In genomic region chr2:21970971-21971370, GRCh38 we compare ENCODE assay signal across 24 cellular contexts.
"Had no signal": no experiment of that assay in that cellular context is flagged by ENCODE, and none has a peak within 500 bp of the region (broad histone marks: within the 10 kb centered on the region; RNA-seq: fewer than 3 reads in every experiment).

No MANE protein-coding gene starts in this region.

- H3K4me3 ChIP-seq: pancreas, prostate gland, right lobe of liver, sigmoid colon, stomach, thoracic aorta, thyroid gland, tibial nerve, upper lobe of right lung, vagina had no signal

- H3K4me1 ChIP-seq: pancreas, prostate gland, right lobe of liver, sigmoid colon, stomach, thyroid gland, tibial nerve, upper lobe of right lung, vagina had no signal

- ATAC-seq: naive thymus-derived CD4-positive, alpha-beta T cell; natural killer cell; pancreas; right cardiac atrium; right lobe of liver; stimulated activated effector memory CD8-positive, alpha-beta T cell treated with anti-CD3 and anti-CD28 coated beads, Interleukin-12 subunit alpha, Interleukin-12 subunit beta, amount 100 ng/mL, for 72 hours; stimulated activated naive B cell treated with anti-CD40 and anti-IgM and Interleukin-4, amounts not matched to agents 10 μg/mL and 1 μg/mL and 100 μg/mL, for 72 hours; upper lobe of right lung had no signal

- H3K9me3 ChIP-seq: neutrophil, pancreas, prostate gland, right lobe of liver, stomach, thoracic aorta, thyroid gland, tibial nerve, upper lobe of right lung, vagina had no signal

- H3K27ac ChIP-seq: neutrophil, pancreas, prostate gland, right lobe of liver, sigmoid colon, stomach, thoracic aorta, thyroid gland, tibial nerve, upper lobe of right lung, vagina had no signal

- H3K36me3 ChIP-seq: neutrophil, pancreas, prostate gland, right lobe of liver, sigmoid colon, stomach, thoracic aorta, thyroid gland, tibial nerve, upper lobe of right lung, vagina had no signal

- DNase-seq: naive thymus-derived CD4-positive, alpha-beta T cell; natural killer cell; nucleus accumbens; pancreas; right cardiac atrium; right lobe of liver; sigmoid colon; small intestine; stimulated activated CD4-positive, alpha-beta T cell treated with anti-CD3 and anti-CD28 coated beads, Interleukin-15, amount 100 ng/mL, for 24 hours; stimulated activated CD4-positive, alpha-beta T cell treated with anti-CD3 and anti-CD28 coated beads, Interleukin-2, amount 100 ng/mL, for 24 hours; stimulated activated CD4-positive, alpha-beta T cell treated with anti-CD3 and anti-CD28 coated beads, Interleukin-2, amount 100 ng/mL, for 48 hours; stimulated activated CD4-positive, alpha-beta T cell treated with anti-CD3 and anti-CD28 coated beads, Interleukin-4, amount 100 ng/mL, for 24 hours; stimulated activated naive B cell treated with anti-CD40 and anti-IgM and Interleukin-4, amounts not matched to agents 10 μg/mL and 1 μg/mL and 100 μg/mL, for 72 hours; stimulated activated naive CD4-positive, alpha-beta T cell treated with Interleukin-2 at 50 U/mL for 16 hours; stomach; thyroid gland; trophoblast cell; upper lobe of right lung had no signal

- FAIRE-seq: pancreas, small intestine had no signal

- H3K27me3 ChIP-seq: neutrophil, pancreas, right lobe of liver, sigmoid colon, stomach, thyroid gland, tibial nerve, upper lobe of right lung, vagina had no signal
